Comparison of ENCODE assay signal across 25 cellular contexts in genomic region chr10:90985301-90985700, GRCh38.
"Had no signal": no experiment of that assay in that cellular context is flagged by ENCODE, and none has a peak within 500 bp of the region (broad histone marks: within the 10 kb centered on the region; RNA-seq: fewer than 3 reads in every experiment).

No MANE protein-coding gene starts in this region.

- H3K4me1 ChIP-seq: adrenal gland, ascending aorta, esophagus squamous epithelium, parathyroid adenoma, right lobe of liver, transverse colon had no signal

- H3K9me3 ChIP-seq: adrenal gland, ascending aorta, esophagus squamous epithelium, neutrophil, right lobe of liver, transverse colon had no signal

- H3K9ac ChIP-seq: parathyroid adenoma had no signal

- H3K36me3 Mint-ChIP-seq: activated naive CD8-positive, alpha-beta T cell; immature natural killer cell; mesothelial cell of epicardium; natural killer cell had no signal

- H3K27ac ChIP-seq: adrenal gland, ascending aorta, brain microvascular endothelial cell, esophagus squamous epithelium, neutrophil, parathyroid adenoma, right lobe of liver, skin epidermis, transverse colon had no signal

- DNase-seq: activated CD8-positive, alpha-beta memory T cell treated with anti-CD3 and anti-CD28 coated beads for 24 hours; activated CD8-positive, alpha-beta memory T cell treated with anti-CD3 and anti-CD28 coated beads, Interleukin-2, amount 50 U/mL, for 48 hours; activated naive CD4-positive, alpha-beta T cell; activated T-cell treated with anti-CD3 and anti-CD28 coated beads, Interleukin-2, amount 50 U/mL, for 4 hours; adrenal gland; brain microvascular endothelial cell; effector memory CD4-positive, alpha-beta T cell; esophagus squamous epithelium; immature natural killer cell; natural killer cell; right lobe of liver; stimulated activated CD4-positive, alpha-beta T cell treated with anti-CD3 and anti-CD28 coated beads, Interleukin-1b, Interleukin-23, amount 100 ng/mL, for 48 hours; stimulated activated naive CD8-positive, alpha-beta T cell treated with anti-CD3 and anti-CD28 coated beads, Interleukin-15, amount 100 ng/mL, for 72 hours; T-helper 1 cell; T-helper 9 cell; transverse colon had no signal

- H3K27ac Mint-ChIP-seq: activated naive CD8-positive, alpha-beta T cell; activated T-helper 2 cell treated with anti-CD3 and anti-CD28 coated beads, Interferon-gamma antibody, Interleukin-2, Interleukin-4, amounts not matched to agents 10 μg/mL and 5 μg/mL and 100 μg/mL, durations not matched to agents 14 hours and 24 hours and 36 hours; immature natural killer cell; mesothelial cell of epicardium; natural killer cell; stimulated activated naive CD8-positive, alpha-beta T cell treated with anti-CD3 and anti-CD28 coated beads, Interleukin-15, amount 100 ng/mL, for 72 hours had no signal

- H3K27me3 ChIP-seq: adrenal gland, ascending aorta, brain microvascular endothelial cell, esophagus squamous epithelium, neutrophil, right lobe of liver, transverse colon had no signal

- H3K27me3 Mint-ChIP-seq: activated naive CD8-positive, alpha-beta T cell; central memory CD8-positive, alpha-beta T cell had no signal

- H3K9me3 Mint-ChIP-seq: activated T-cell treated with anti-CD3 and anti-CD28 coated beads, Interleukin-2, amount 50 U/mL, for 4 hours; activated T-helper 2 cell treated with anti-CD3 and anti-CD28 coated beads, Interferon-gamma antibody, Interleukin-2, Interleukin-4, amounts not matched to agents 10 μg/mL and 5 μg/mL and 100 μg/mL, durations not matched to agents 14 hours and 24 hours and 36 hours; central memory CD8-positive, alpha-beta T cell; mesothelial cell of epicardium; natural killer cell; stimulated activated naive CD8-positive, alpha-beta T cell treated with anti-CD3 and anti-CD28 coated beads, Interleukin-15, amount 100 ng/mL, for 72 hours had no signal

- ATAC-seq: activated T-cell treated with anti-CD3 and anti-CD28 coated beads, Interleukin-2, amount 50 U/mL, for 4 hours; left lobe of liver; natural killer cell; right lobe of liver; stimulated activated naive CD8-positive, alpha-beta T cell treated with anti-CD3 and anti-CD28 coated beads, Interleukin-15, amount 100 ng/mL, for 72 hours had no signal

- H2AFZ ChIP-seq: parathyroid adenoma had no signal

- H3K4me1 Mint-ChIP-seq: central memory CD8-positive, alpha-beta T cell; immature natural killer cell; mesothelial cell of epicardium; natural killer cell; stimulated activated naive CD8-positive, alpha-beta T cell treated with anti-CD3 and anti-CD28 coated beads, Interleukin-15, amount 100 ng/mL, for 72 hours had no signal

- H3K4me3 ChIP-seq: adrenal gland, ascending aorta, esophagus squamous epithelium, right lobe of liver, skin epidermis, transverse colon had no signal

- H3K4me3 Mint-ChIP-seq: activated naive CD8-positive, alpha-beta T cell; activated T-cell treated with anti-CD3 and anti-CD28 coated beads, Interleukin-2, amount 50 U/mL, for 4 hours; central memory CD8-positive, alpha-beta T cell; immature natural killer cell; mesothelial cell of epicardium; natural killer cell; stimulated activated naive CD8-positive, alpha-beta T cell treated with anti-CD3 and anti-CD28 coated beads, Interleukin-15, amount 100 ng/mL, for 72 hours had no signal

- H3K36me3 ChIP-seq: adrenal gland, ascending aorta, brain microvascular endothelial cell, esophagus squamous epithelium, neutrophil, right lobe of liver, transverse colon had no signal

- H3K79me2 ChIP-seq: parathyroid adenoma had no signal
